10 cellular contexts compared by ENCODE assay signal in genomic region chr11:48018561-48019229, GRCh38. TPM values are rescaled to one million over a fixed set of nuclear protein-coding genes. Genes with fewer than 3 reads are reported as not detected.
DNase-seq lines count a peak whose midpoint lies in the region; ATAC-seq and TF ChIP-seq lines count a peak whose summit lies in the region.
"Had no signal": no experiment of that assay in that cellular context is flagged by ENCODE, and none has a peak within 500 bp of the region (broad histone marks: within the 10 kb centered on the region; RNA-seq: fewer than 3 reads in every experiment).

No MANE protein-coding gene starts in this region.

- H3K4me1 ChIP-seq in ovary (ENCODE audit: insufficient read depth): no peaks in the 10 kb centered on the region

- TF ChIP-seq CTCF in WTC11 (IDR thresholded peaks at IDR 0.05) (no peak), ovary (IDR thresholded peaks at IDR 0.05) (no peak)

- no peak overlapping the region for H3K4me3 ChIP-seq in ovary

- H3K27ac Mint-ChIP-seq in activated CD4-positive, alpha-beta T cell treated with anti-CD3 and anti-CD28 coated beads, Interleukin-2, amount 10 ng/mL, durations not matched to agents 7 days and 5 days: peak overlapping the region; percentile 72
- H3K27ac Mint-ChIP-seq in WTC11: no peak overlapping the region
- H3K27ac Mint-ChIP-seq in stimulated activated naive B cell treated with anti-CD40 and anti-IgM and Interleukin-4, amounts not matched to agents 10 μg/mL and 1 μg/mL and 100 μg/mL, for 72 hours: peak overlapping the region; percentile 90

- no peak for DNase-seq in activated CD4-positive, alpha-beta T cell treated with anti-CD3 and anti-CD28 coated beads, Interleukin-2, amount 10 ng/mL, durations not matched to agents 7 days and 5 days
- no peak for DNase-seq in activated CD4-positive, alpha-beta T cell treated with anti-CD3 and anti-CD28 coated beads for 48 hours
- DNase-seq in WTC11 (ENCODE audit: low spot score): peak; percentile 40
- DNase-seq in iPS-NIHi11 (ENCODE audit: low spot score): peak; percentile 47
- DNase-seq in stimulated activated naive B cell treated with anti-CD40 and anti-IgM and Interleukin-4, amounts not matched to agents 10 μg/mL and 1 μg/mL and 100 μg/mL, for 72 hours: no peak
- DNase-seq in medulla oblongata (ENCODE audit: extremely low spot score): no peak
- DNase-seq in ovary: no peak
- DNase-seq: activated effector memory CD4-positive, alpha-beta T cell treated with Interleukin-2 at 50 U/mL for 16 hours; Right ventricle myocardium superior had no signal

- POLR2A ChIA-PET in activated CD4-positive, alpha-beta T cell treated with anti-CD3 and anti-CD28 coated beads, Interleukin-2, amount 10 ng/mL, durations not matched to agents 7 days and 5 days (lab: Charles Lee): no interaction called here
- POLR2A ChIA-PET in WTC11 (lab: Charles Lee): no interaction called here

- no peaks in the 10 kb centered on the region for H3K27me3 ChIP-seq in ovary

- intact Hi-C loops in ovary (cut with DNase I): no loop called here

- H3K4me3 Mint-ChIP-seq in activated CD4-positive, alpha-beta T cell treated with anti-CD3 and anti-CD28 coated beads, Interleukin-2, amount 10 ng/mL, durations not matched to agents 7 days and 5 days: peak overlapping the region; percentile 9
- peak overlapping the region; percentile 55 for H3K4me3 Mint-ChIP-seq in WTC11
- H3K4me3 Mint-ChIP-seq in stimulated activated naive B cell treated with anti-CD40 and anti-IgM and Interleukin-4, amounts not matched to agents 10 μg/mL and 1 μg/mL and 100 μg/mL, for 72 hours: no peak overlapping the region

- CTCF ChIA-PET in activated CD4-positive, alpha-beta T cell treated with anti-CD3 and anti-CD28 coated beads, Interleukin-2, amount 10 ng/mL, durations not matched to agents 7 days and 5 days (lab: Charles Lee): interaction anchor here (0.5 to 4.0 kb wide), 7 partner anchors 13 to 131 kb away, joined by 3 to 11 read pairs (median 6); no protein-coding TSS in a partner anchor
- CTCF ChIA-PET in WTC11 (lab: Charles Lee): interaction anchor here (1.2 kb wide), 1 partner anchor 39 kb away, joined by 4 read pairs; no protein-coding TSS in a partner anchor

- 68 to 72% (median 71%) methylated on average over 16 of the region's 16 CpGs for WGBS in ovary, 3 donors

- no peaks in the 10 kb centered on the region for H3K9me3 Mint-ChIP-seq in activated CD4-positive, alpha-beta T cell treated with anti-CD3 and anti-CD28 coated beads, Interleukin-2, amount 10 ng/mL, durations not matched to agents 7 days and 5 days
- H3K9me3 Mint-ChIP-seq in WTC11: no peaks in the 10 kb centered on the region
- no peaks in the 10 kb centered on the region for H3K9me3 Mint-ChIP-seq in stimulated activated naive B cell treated with anti-CD40 and anti-IgM and Interleukin-4, amounts not matched to agents 10 μg/mL and 1 μg/mL and 100 μg/mL, for 72 hours

- no peak for TF ChIP-seq EP300 in ovary (IDR thresholded peaks at IDR 0.05)

- no peak overlapping the region for H3K27ac ChIP-seq in ovary

- peaks cover 86% of the 10 kb centered on the region for H3K4me1 Mint-ChIP-seq in activated CD4-positive, alpha-beta T cell treated with anti-CD3 and anti-CD28 coated beads, Interleukin-2, amount 10 ng/mL, durations not matched to agents 7 days and 5 days
- peaks cover 59% of the 10 kb centered on the region for H3K4me1 Mint-ChIP-seq in WTC11
- peaks cover 48 to 75% of the 10 kb centered on the region in 2 donors for H3K4me1 Mint-ChIP-seq in stimulated activated naive B cell treated with anti-CD40 and anti-IgM and Interleukin-4, amounts not matched to agents 10 μg/mL and 1 μg/mL and 100 μg/mL, for 72 hours

- ATAC-seq in WTC11: peak; percentile 77
- no peak for ATAC-seq in stimulated activated naive B cell treated with anti-CD40 and anti-IgM and Interleukin-4, amounts not matched to agents 10 μg/mL and 1 μg/mL and 100 μg/mL, for 72 hours (replicated peaks)
- ATAC-seq in GM19328 (IDR thresholded peaks at IDR 0.05; ENCODE audit: unreplicated experiment): no peak

- no peaks in the 10 kb centered on the region for H3K36me3 ChIP-seq in ovary

- TF ChIP-seq POLR2A in ovary (IDR thresholded peaks at IDR 0.05): no peak

- no peaks in the 10 kb centered on the region for H3K9me3 ChIP-seq in ovary

- H3K36me3 Mint-ChIP-seq in activated CD4-positive, alpha-beta T cell treated with anti-CD3 and anti-CD28 coated beads, Interleukin-2, amount 10 ng/mL, durations not matched to agents 7 days and 5 days (ENCODE audit: low read depth): peaks cover 57% of the 10 kb centered on the region
- no peaks in the 10 kb centered on the region for H3K36me3 Mint-ChIP-seq in WTC11
- H3K36me3 Mint-ChIP-seq in stimulated activated naive B cell treated with anti-CD40 and anti-IgM and Interleukin-4, amounts not matched to agents 10 μg/mL and 1 μg/mL and 100 μg/mL, for 72 hours: peaks cover 0 to 4% of the 10 kb centered on the region in 2 donors

- H3K27me3 Mint-ChIP-seq in activated CD4-positive, alpha-beta T cell treated with anti-CD3 and anti-CD28 coated beads, Interleukin-2, amount 10 ng/mL, durations not matched to agents 7 days and 5 days: no peaks in the 10 kb centered on the region
- no peaks in the 10 kb centered on the region; the same call in 1 of the 2 replicates for H3K27me3 Mint-ChIP-seq in WTC11 (ENCODE audit: low read depth)
- H3K27me3 Mint-ChIP-seq in stimulated activated naive B cell treated with anti-CD40 and anti-IgM and Interleukin-4, amounts not matched to agents 10 μg/mL and 1 μg/mL and 100 μg/mL, for 72 hours: no peaks in the 10 kb centered on the region

TF ChIP-seq in WTC11, 78 proteins besides CTCF, POLR2A, EP300 and RAD21 (continues in another document):
- TF ChIP-seq CREM (CRISPR knock-in tag; IDR thresholded peaks at IDR 0.05) (no peak), NFYB (CRISPR knock-in tag; conservative IDR thresholded peaks at IDR 0.05; ENCODE audit: low read depth) (no peak), ZNF232 (CRISPR knock-in tag; IDR thresholded peaks at IDR 0.05) (no peak), KAT7 (CRISPR knock-in tag; IDR thresholded peaks at IDR 0.05; ENCODE audit: borderline replicate concordance) (no peak), IRF2 (CRISPR knock-in tag; IDR thresholded peaks at IDR 0.05; ENCODE audit: borderline replicate concordance, low read depth) (no peak)
- TF ChIP-seq, protein P1, sequence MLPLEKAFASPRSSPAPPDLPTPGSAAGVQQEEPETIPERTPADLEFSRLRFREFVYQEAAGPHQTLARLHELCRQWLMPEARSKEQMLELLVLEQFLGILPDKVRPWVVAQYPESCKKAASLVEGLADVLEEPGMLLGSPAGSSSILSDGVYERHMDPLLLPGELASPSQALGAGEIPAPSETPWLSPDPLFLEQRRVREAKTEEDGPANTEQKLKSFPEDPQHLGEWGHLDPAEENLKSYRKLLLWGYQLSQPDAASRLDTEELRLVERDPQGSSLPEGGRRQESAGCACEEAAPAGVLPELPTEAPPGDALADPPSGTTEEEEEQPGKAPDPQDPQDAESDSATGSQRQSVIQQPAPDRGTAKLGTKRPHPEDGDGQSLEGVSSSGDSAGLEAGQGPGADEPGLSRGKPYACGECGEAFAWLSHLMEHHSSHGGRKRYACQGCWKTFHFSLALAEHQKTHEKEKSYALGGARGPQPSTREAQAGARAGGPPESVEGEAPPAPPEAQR (CRISPR knock-in tag; IDR thresholded peaks at IDR 0.05): no peak
- TF ChIP-seq, protein P2, sequence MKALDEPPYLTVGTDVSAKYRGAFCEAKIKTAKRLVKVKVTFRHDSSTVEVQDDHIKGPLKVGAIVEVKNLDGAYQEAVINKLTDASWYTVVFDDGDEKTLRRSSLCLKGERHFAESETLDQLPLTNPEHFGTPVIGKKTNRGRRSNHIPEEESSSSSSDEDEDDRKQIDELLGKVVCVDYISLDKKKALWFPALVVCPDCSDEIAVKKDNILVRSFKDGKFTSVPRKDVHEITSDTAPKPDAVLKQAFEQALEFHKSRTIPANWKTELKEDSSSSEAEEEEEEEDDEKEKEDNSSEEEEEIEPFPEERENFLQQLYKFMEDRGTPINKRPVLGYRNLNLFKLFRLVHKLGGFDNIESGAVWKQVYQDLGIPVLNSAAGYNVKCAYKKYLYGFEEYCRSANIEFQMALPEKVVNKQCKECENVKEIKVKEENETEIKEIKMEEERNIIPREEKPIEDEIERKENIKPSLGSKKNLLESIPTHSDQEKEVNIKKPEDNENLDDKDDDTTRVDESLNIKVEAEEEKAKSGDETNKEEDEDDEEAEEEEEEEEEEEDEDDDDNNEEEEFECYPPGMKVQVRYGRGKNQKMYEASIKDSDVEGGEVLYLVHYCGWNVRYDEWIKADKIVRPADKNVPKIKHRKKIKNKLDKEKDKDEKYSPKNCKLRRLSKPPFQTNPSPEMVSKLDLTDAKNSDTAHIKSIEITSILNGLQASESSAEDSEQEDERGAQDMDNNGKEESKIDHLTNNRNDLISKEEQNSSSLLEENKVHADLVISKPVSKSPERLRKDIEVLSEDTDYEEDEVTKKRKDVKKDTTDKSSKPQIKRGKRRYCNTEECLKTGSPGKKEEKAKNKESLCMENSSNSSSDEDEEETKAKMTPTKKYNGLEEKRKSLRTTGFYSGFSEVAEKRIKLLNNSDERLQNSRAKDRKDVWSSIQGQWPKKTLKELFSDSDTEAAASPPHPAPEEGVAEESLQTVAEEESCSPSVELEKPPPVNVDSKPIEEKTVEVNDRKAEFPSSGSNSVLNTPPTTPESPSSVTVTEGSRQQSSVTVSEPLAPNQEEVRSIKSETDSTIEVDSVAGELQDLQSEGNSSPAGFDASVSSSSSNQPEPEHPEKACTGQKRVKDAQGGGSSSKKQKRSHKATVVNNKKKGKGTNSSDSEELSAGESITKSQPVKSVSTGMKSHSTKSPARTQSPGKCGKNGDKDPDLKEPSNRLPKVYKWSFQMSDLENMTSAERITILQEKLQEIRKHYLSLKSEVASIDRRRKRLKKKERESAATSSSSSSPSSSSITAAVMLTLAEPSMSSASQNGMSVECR (CRISPR knock-in tag; IDR thresholded peaks at IDR 0.05; ENCODE audit: borderline replicate concordance): no peak
- TF ChIP-seq, protein P3, sequence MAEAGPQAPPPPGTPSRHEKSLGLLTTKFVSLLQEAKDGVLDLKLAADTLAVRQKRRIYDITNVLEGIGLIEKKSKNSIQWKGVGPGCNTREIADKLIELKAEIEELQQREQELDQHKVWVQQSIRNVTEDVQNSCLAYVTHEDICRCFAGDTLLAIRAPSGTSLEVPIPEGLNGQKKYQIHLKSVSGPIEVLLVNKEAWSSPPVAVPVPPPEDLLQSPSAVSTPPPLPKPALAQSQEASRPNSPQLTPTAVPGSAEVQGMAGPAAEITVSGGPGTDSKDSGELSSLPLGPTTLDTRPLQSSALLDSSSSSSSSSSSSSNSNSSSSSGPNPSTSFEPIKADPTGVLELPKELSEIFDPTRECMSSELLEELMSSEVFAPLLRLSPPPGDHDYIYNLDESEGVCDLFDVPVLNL (CRISPR knock-in tag; IDR thresholded peaks at IDR 0.05; ENCODE audit: borderline replicate concordance, low read depth): no peak

RNA-seq across cellular contexts. Expression of gene PTPRJ, which starts 38.3 kb away (rescaled TPM):
- total RNA-seq in activated CD4-positive, alpha-beta T cell treated with anti-CD3 and anti-CD28 coated beads, Interleukin-2, amount 10 ng/mL, durations not matched to agents 7 days and 5 days: 10 to 100 TPM; 75.2 to 81.3 TPM
- 17.1 to 19.5 TPM (median 17.9 TPM) in 3 replicates for total RNA-seq in WTC11 (2021)
- total RNA-seq in ovary: 10 to 100 TPM in 1 of 7 donors, 1 to 10 TPM in 6; 3.3 to 16.1 (median 5.5) TPM
- 1 to 10 TPM; 1.6 to 6.0 TPM for polyA plus RNA-seq in ovary

Comparison
In these comparisons a context has a peak if more than half of its experiments do, and no peak if none do; other contexts are left out.
1. DNase-seq: peak in WTC11 (single experiment) and iPS-NIHi11 (single experiment); none in activated CD4-positive, alpha-beta T cell treated with anti-CD3 and anti-CD28 coated beads, Interleukin-2, amount 10 ng/mL, durations not matched to agents 7 days and 5 days (single experiment), activated CD4-positive, alpha-beta T cell treated with anti-CD3 and anti-CD28 coated beads for 48 hours (single experiment), stimulated activated naive B cell treated with anti-CD40 and anti-IgM and Interleukin-4, amounts not matched to agents 10 μg/mL and 1 μg/mL and 100 μg/mL, for 72 hours (single experiment), medulla oblongata (single experiment) and ovary (0 of 5).
2. H3K4me3 Mint-ChIP-seq: peak in activated CD4-positive, alpha-beta T cell treated with anti-CD3 and anti-CD28 coated beads, Interleukin-2, amount 10 ng/mL, durations not matched to agents 7 days and 5 days (single experiment) and WTC11 (single experiment); none in stimulated activated naive B cell treated with anti-CD40 and anti-IgM and Interleukin-4, amounts not matched to agents 10 μg/mL and 1 μg/mL and 100 μg/mL, for 72 hours (0 of 2).